ENCODE assay signal across 8 cellular contexts in genomic region chr14:106116356-106116930, GRCh38.
DNase-seq lines count a peak whose midpoint lies in the region; ATAC-seq, FAIRE-seq and TF ChIP-seq lines count a peak whose summit lies in the region.
"Not testable (repeated sequence)": the region's sequence is repeated elsewhere in the genome, so short reads cannot be mapped to it uniquely, and the experiment has no call there.

No MANE protein-coding gene starts in this region.

- H3K27ac Mint-ChIP-seq in CD4-positive, alpha-beta memory T cell, result peak overlapping the region; percentile 28 to 97 (median 86)
- peak overlapping the region in 7 of 9 donors; percentile 71 to 92 (median 86) for H3K27ac Mint-ChIP-seq in naive thymus-derived CD4-positive, alpha-beta T cell
- not testable (repeated sequence) for H3K27ac Mint-ChIP-seq in stimulated activated naive CD8-positive, alpha-beta T cell treated with anti-CD3 and anti-CD28 coated beads, Interleukin-15, amount 100 ng/mL, for 72 hours

- not testable (repeated sequence) for H2AFZ ChIP-seq in PC-9

- H3K36me3 ChIP-seq in CD4-positive, alpha-beta memory T cell (ENCODE audit: insufficient read depth, low read length); PC-9 (ENCODE audit: low read depth); bronchial epithelial cell (ENCODE audit: control insufficient read depth, insufficient read depth, low read length); naive thymus-derived CD4-positive, alpha-beta T cell (ENCODE audit: control insufficient read depth in 2 of 3, insufficient read depth in 3 of 3, low read length in 3 of 3): not testable (repeated sequence)

- ATAC-seq in naive thymus-derived CD4-positive, alpha-beta T cell, result peak; percentile 91
- peak; percentile 55 for ATAC-seq in stimulated activated naive CD8-positive, alpha-beta T cell treated with anti-CD3 and anti-CD28 coated beads, Interleukin-15, amount 100 ng/mL, for 72 hours

- not testable (repeated sequence) for H3K27me3 ChIP-seq in CD4-positive, alpha-beta memory T cell (ENCODE audit: insufficient read depth, low read length); PC-9 (ENCODE audit: insufficient read depth, low read depth); bronchial epithelial cell (ENCODE audit: control insufficient read depth, insufficient read depth, low read length); naive thymus-derived CD4-positive, alpha-beta T cell (ENCODE audit: control insufficient read depth in 2 of 2, insufficient read depth in 2 of 2, low read length in 2 of 2)

- peaks cover 13 to 17% of the 10 kb centered on the region in 2 donors for H3K27me3 Mint-ChIP-seq in CD4-positive, alpha-beta memory T cell
- peaks cover 0 to 51% (median 9%) of the 10 kb centered on the region in 5 donors for H3K27me3 Mint-ChIP-seq in naive thymus-derived CD4-positive, alpha-beta T cell
- peaks cover 26% of the 10 kb centered on the region for H3K27me3 Mint-ChIP-seq in stimulated activated naive CD8-positive, alpha-beta T cell treated with anti-CD3 and anti-CD28 coated beads, Interleukin-15, amount 100 ng/mL, for 72 hours

- not testable (repeated sequence) for H3K36me3 Mint-ChIP-seq in CD4-positive, alpha-beta memory T cell; naive thymus-derived CD4-positive, alpha-beta T cell

- H3K4me2 ChIP-seq in PC-9, result not testable (repeated sequence)

- not testable (repeated sequence) for H3K9me3 Mint-ChIP-seq in CD4-positive, alpha-beta memory T cell; naive thymus-derived CD4-positive, alpha-beta T cell; stimulated activated naive CD8-positive, alpha-beta T cell treated with anti-CD3 and anti-CD28 coated beads, Interleukin-15, amount 100 ng/mL, for 72 hours

- H3K79me2 ChIP-seq in PC-9 (ENCODE audit: low read depth), result not testable (repeated sequence)

- peak; percentile 67 for FAIRE-seq in GM18507 (lab: Jason Lieb, UNC)
- FAIRE-seq in bronchial epithelial cell (lab: Jason Lieb, UNC), result not testable (repeated sequence)

- H3F3A ChIP-seq in PC-9 (ENCODE audit: insufficient read depth, low read depth), result not testable (repeated sequence)

- not testable (repeated sequence) for H3K9me3 ChIP-seq in CD4-positive, alpha-beta memory T cell (ENCODE audit: control insufficient read depth in 1 of 2, low read length in 2 of 2); PC-9 (ENCODE audit: insufficient read depth, low read depth); naive thymus-derived CD4-positive, alpha-beta T cell (ENCODE audit: control insufficient read depth in 2 of 3, low read length in 3 of 3)

- H3K4me1 ChIP-seq in CD4-positive, alpha-beta memory T cell (ENCODE audit: insufficient read depth, low read length), result peaks cover 21% of the 10 kb centered on the region
- H3K4me1 ChIP-seq in PC-9 (replicated peaks; ENCODE audit: insufficient read depth), result not testable (repeated sequence)
- H3K4me1 ChIP-seq in naive thymus-derived CD4-positive, alpha-beta T cell (ENCODE audit: control insufficient read depth in 2 of 2, insufficient read depth in 2 of 2, low read length in 2 of 2), result peaks cover 3 to 25% of the 10 kb centered on the region in 2 donors

- not testable (repeated sequence) for H3K9me2 ChIP-seq in PC-9 (ENCODE audit: insufficient read depth)

- peak in 3 of 5 donors; percentile 28 to 48 (median 35) for DNase-seq in CD4-positive, alpha-beta memory T cell
- DNase-seq in GM18507 (ENCODE audit: extremely low spot score, insufficient read length, low read depth); bronchial epithelial cell (ENCODE audit: low read depth); stimulated activated naive CD8-positive, alpha-beta T cell treated with anti-CD3 and anti-CD28 coated beads, Interleukin-15, amount 100 ng/mL, for 72 hours: not testable (repeated sequence)
- peak in 1 of 2 experiments; percentile 3 for DNase-seq in PC-9
- DNase-seq in activated CD4-positive, alpha-beta T cell treated with anti-CD3 and anti-CD28 coated beads, Interleukin-2, amount 50 U/mL, for 1 hour, result peak; percentile 20
- DNase-seq in activated T-helper 1 cell treated with Interleukin-2 at 50 U/mL for 16 hours (ENCODE audit: low read depth), result peak; percentile 20
- peak in 6 of 9 donors; percentile 22 to 45 (median 32) for DNase-seq in naive thymus-derived CD4-positive, alpha-beta T cell

- intact Hi-C loops in CD4-positive, alpha-beta memory T cell (cut with micrococcal nuclease), result loop anchor here (5.0 kb wide), 1 partner anchor 71 kb away; no protein-coding TSS in a partner anchor
- intact Hi-C loops in PC-9 (cut with micrococcal nuclease; ENCODE audit: unreplicated experiment), result not testable (repeated sequence)
- intact Hi-C loops in naive thymus-derived CD4-positive, alpha-beta T cell (cut with micrococcal nuclease), result loop anchor here in 1 of 2 donors (1.0 to 5.0 kb wide), 3 partner anchors 54 to 356 kb away; no protein-coding TSS in a partner anchor

- H3K4me3 ChIP-seq in CD4-positive, alpha-beta memory T cell (ENCODE audit: low read length in 2 of 2); PC-9; bronchial epithelial cell (ENCODE audit: low read depth, low read length); naive thymus-derived CD4-positive, alpha-beta T cell (ENCODE audit: low read length): not testable (repeated sequence)

- H3K27ac ChIP-seq in CD4-positive, alpha-beta memory T cell (ENCODE audit: low read depth, low read length), result peak overlapping the region; percentile 43
- H3K27ac ChIP-seq in PC-9, result not testable (repeated sequence)
- peak overlapping the region; percentile 76 for H3K27ac ChIP-seq in naive thymus-derived CD4-positive, alpha-beta T cell (ENCODE audit: low read depth, low read length)

- CTCF ChIA-PET in CD4-positive, alpha-beta memory T cell (lab: Charles Lee; ENCODE audit: partially characterized antibody), result interaction anchor here (0.8 to 3.7 kb wide), 8 partner anchors 13 to 352 kb away, joined by 3 to 39 read pairs (median 6); no protein-coding TSS in a partner anchor
- CTCF ChIA-PET in PC-9 (lab: Charles Lee), result not testable (repeated sequence)
- CTCF ChIA-PET in naive thymus-derived CD4-positive, alpha-beta T cell (lab: Charles Lee), result interaction anchor here (1.3 kb wide), 1 partner anchor 422 kb away, joined by 4 read pairs; no protein-coding TSS in a partner anchor

- peak overlapping the region in 3 of 8 donors; percentile 33 to 68 (median 65) for H3K4me3 Mint-ChIP-seq in CD4-positive, alpha-beta memory T cell
- H3K4me3 Mint-ChIP-seq in naive thymus-derived CD4-positive, alpha-beta T cell, result peak overlapping the region in 5 of 10 donors; percentile 19 to 64 (median 55)
- H3K4me3 Mint-ChIP-seq in stimulated activated naive CD8-positive, alpha-beta T cell treated with anti-CD3 and anti-CD28 coated beads, Interleukin-15, amount 100 ng/mL, for 72 hours, result peak overlapping the region; percentile 3 to 34

- H3K4me1 Mint-ChIP-seq in CD4-positive, alpha-beta memory T cell, result peaks cover 15 to 44% (median 24%) of the 10 kb centered on the region in 4 donors
- H3K4me1 Mint-ChIP-seq in naive thymus-derived CD4-positive, alpha-beta T cell, result peaks cover 12 to 50% (median 40%) of the 10 kb centered on the region in 7 donors
- peaks cover 42% of the 10 kb centered on the region for H3K4me1 Mint-ChIP-seq in stimulated activated naive CD8-positive, alpha-beta T cell treated with anti-CD3 and anti-CD28 coated beads, Interleukin-15, amount 100 ng/mL, for 72 hours

- TF ChIP-seq CTCF in PC-9 (conservative IDR thresholded peaks at IDR 0.05), result peak; percentile 69
- peak; percentile 5 for TF ChIP-seq CTCF in bronchial epithelial cell (IDR thresholded peaks at IDR 0.05; ENCODE audit: insufficient read depth, low read length, severe bottlenecking)

- not testable (repeated sequence) for BruUV-seq in PC-9 (replicated peaks; lab: Mats Ljungman, UMichigan)

- POLR2A ChIA-PET in CD4-positive, alpha-beta memory T cell (lab: Charles Lee; ENCODE audit: partially characterized antibody), result interaction anchor here (1.4 kb wide), 2 partner anchors 94 to 352 kb away, joined by 3 to 4 read pairs; no protein-coding TSS in a partner anchor
- POLR2A ChIA-PET in PC-9 (lab: Charles Lee; ENCODE audit: unreplicated experiment); naive thymus-derived CD4-positive, alpha-beta T cell (lab: Charles Lee): not testable (repeated sequence)

- H4K20me1 ChIP-seq in PC-9 (ENCODE audit: insufficient read depth), result not testable (repeated sequence)
